In the genomic region with DNA sequence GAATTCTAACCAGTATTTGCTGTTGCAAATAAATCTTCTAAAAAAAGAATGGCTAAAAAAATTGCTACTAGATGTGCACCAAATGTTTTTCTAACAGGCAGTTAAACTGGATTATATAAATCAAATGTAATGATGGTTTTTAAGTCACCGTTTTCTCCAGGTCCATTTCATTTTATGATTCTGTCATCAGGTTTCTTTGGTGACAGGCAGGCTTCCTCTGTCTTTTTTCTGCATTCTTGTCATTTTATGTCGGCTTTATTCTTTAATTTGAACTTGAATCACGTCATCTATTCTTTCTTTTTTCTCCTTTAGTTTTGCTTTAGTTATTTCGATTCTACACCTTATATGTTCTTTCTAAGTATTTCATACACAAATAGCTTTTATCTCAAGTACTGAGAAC, we compare ENCODE assay signal across 31 cellular contexts.
"Had no signal": no experiment of that assay in that cellular context is flagged by ENCODE, and none has a peak within 500 bp of the region (broad histone marks: within the 10 kb centered on the region; RNA-seq: fewer than 3 reads in every experiment).

No MANE protein-coding gene starts in this region.

- H3K9me3 ChIP-seq: esophagus muscularis mucosa, gastrocnemius medialis, heart left ventricle had no signal

- H3K27ac Mint-ChIP-seq: activated B cell treated with CpG ODN at 0.5 μM for 24 hours; activated CD8-positive, alpha-beta T cell treated with anti-CD3 and anti-CD28 coated beads for 36 hours; activated naive CD8-positive, alpha-beta T cell; activated T-helper 17 cell treated with anti-CD3 and anti-CD28 coated beads, Interleukin-2, amount 50 U/mL, for 72 hours; dendritic cell treated with granulocyte-macrophage colony-stimulating factor and Interleukin-4, amounts not matched to agents 40 ng/mL and 50 ng/mL, for 4 days; T-helper 2 cell treated with Interferon-gamma antibody and Interleukin-4, amounts not matched to agents 5 μg/mL and 100 μg/mL, for 36 hours had no signal

- H3K27ac ChIP-seq: brain microvascular endothelial cell, coronary artery, dorsolateral prefrontal cortex, esophagus muscularis mucosa, foreskin keratinocyte, gastrocnemius medialis, heart left ventricle, WERI-Rb-1 had no signal

- ATAC-seq: activated CD4-positive, CD25-positive, alpha-beta regulatory T cell treated with anti-CD3 and anti-CD28 coated beads, Interleukin-2, amount 50 U/mL, for 24 hours; activated CD8-positive, alpha-beta T cell treated with anti-CD3 and anti-CD28 coated beads for 36 hours; activated T-cell treated with anti-CD3 and anti-CD28 coated beads, Interleukin-2, amount 50 U/mL, for 4 hours; activated T-helper 17 cell treated with anti-CD3 and anti-CD28 coated beads, Interleukin-2, amount 50 U/mL, for 72 hours; foreskin keratinocyte; gastrocnemius medialis; heart left ventricle had no signal

- H3K4me3 Mint-ChIP-seq: activated B cell treated with CpG ODN at 0.5 μM for 24 hours; activated CD8-positive, alpha-beta T cell treated with anti-CD3 and anti-CD28 coated beads for 36 hours; activated naive CD8-positive, alpha-beta T cell; activated T-cell treated with anti-CD3 and anti-CD28 coated beads, Interleukin-2, amount 50 U/mL, for 4 hours; activated T-helper 17 cell treated with anti-CD3 and anti-CD28 coated beads, Interleukin-2, amount 50 U/mL, for 72 hours; central memory CD8-positive, alpha-beta T cell; dendritic cell treated with granulocyte-macrophage colony-stimulating factor and Interleukin-4, amounts not matched to agents 40 ng/mL and 50 ng/mL, for 4 days; T-helper 2 cell treated with Interferon-gamma antibody and Interleukin-4, amounts not matched to agents 5 μg/mL and 100 μg/mL, for 36 hours had no signal

- H3K36me3 Mint-ChIP-seq: activated naive CD8-positive, alpha-beta T cell had no signal

- H3K4me3 ChIP-seq: coronary artery, dorsolateral prefrontal cortex, esophagus muscularis mucosa, gastrocnemius medialis, heart left ventricle had no signal

- H3K27me3 Mint-ChIP-seq: activated B cell treated with CpG ODN at 0.5 μM for 24 hours; activated CD8-positive, alpha-beta T cell treated with anti-CD3 and anti-CD28 coated beads for 36 hours; activated naive CD8-positive, alpha-beta T cell; activated T-helper 17 cell treated with anti-CD3 and anti-CD28 coated beads, Interleukin-2, amount 50 U/mL, for 72 hours; central memory CD8-positive, alpha-beta T cell; dendritic cell treated with granulocyte-macrophage colony-stimulating factor and Interleukin-4, amounts not matched to agents 40 ng/mL and 50 ng/mL, for 4 days had no signal

- H3K4me1 Mint-ChIP-seq: activated B cell treated with CpG ODN at 0.5 μM for 24 hours; activated T-helper 17 cell treated with anti-CD3 and anti-CD28 coated beads, Interleukin-2, amount 50 U/mL, for 72 hours; central memory CD8-positive, alpha-beta T cell had no signal

- H3K36me3 ChIP-seq: brain microvascular endothelial cell, esophagus muscularis mucosa, gastrocnemius medialis, heart left ventricle, WERI-Rb-1 had no signal

- H3K9me3 Mint-ChIP-seq: activated B cell treated with CpG ODN at 0.5 μM for 24 hours; activated CD8-positive, alpha-beta T cell treated with anti-CD3 and anti-CD28 coated beads for 36 hours; activated T-cell treated with anti-CD3 and anti-CD28 coated beads, Interleukin-2, amount 50 U/mL, for 4 hours; activated T-helper 17 cell treated with anti-CD3 and anti-CD28 coated beads, Interleukin-2, amount 50 U/mL, for 72 hours; central memory CD8-positive, alpha-beta T cell; dendritic cell treated with granulocyte-macrophage colony-stimulating factor and Interleukin-4, amounts not matched to agents 40 ng/mL and 50 ng/mL, for 4 days; T-helper 2 cell treated with Interferon-gamma antibody and Interleukin-4, amounts not matched to agents 5 μg/mL and 100 μg/mL, for 36 hours had no signal

- DNase-seq: activated B cell treated with CpG ODN at 0.5 μM for 24 hours; activated CD4-positive, alpha-beta T cell treated with anti-CD3 and anti-CD28 coated beads for 48 hours; activated CD4-positive, alpha-beta T cell treated with anti-CD3 and anti-CD28 coated beads, Interleukin-2, amount 50 U/mL, for 1 hour; activated CD4-positive, alpha-beta T cell treated with anti-CD3 and anti-CD28 coated beads, Interleukin-2, amount 50 U/mL, for 48 hours; activated CD8-positive, alpha-beta memory T cell treated with anti-CD3 and anti-CD28 coated beads for 24 hours; activated CD8-positive, alpha-beta T cell treated with anti-CD3 and anti-CD28 coated beads for 36 hours; activated effector memory CD4-positive, alpha-beta T cell treated with Interleukin-2 at 50 U/mL for 16 hours; activated gamma-delta T cell treated with Interleukin-2 at 50 U/mL for 16 hours; activated naive CD4-positive, alpha-beta T cell treated with anti-CD3 and anti-CD28 coated beads, Interleukin-2, amount 50 U/mL, for 16 hours; activated naive CD4-positive, alpha-beta T cell treated with Interleukin-2 at 50 U/mL for 16 hours; activated T-cell treated with anti-CD3 and anti-CD28 coated beads, Interleukin-2, amount 50 U/mL, for 4 hours; amniotic stem cell; anterior cingulate cortex; brain microvascular endothelial cell; dorsolateral prefrontal cortex; effector memory CD4-positive, alpha-beta T cell; erythroblast; foreskin keratinocyte; gastrocnemius medialis; glutamatergic neuron; heart left ventricle; T1000; WERI-Rb-1 had no signal

- H3K4me1 ChIP-seq: esophagus muscularis mucosa, foreskin keratinocyte, gastrocnemius medialis, heart left ventricle had no signal
